In the genomic region with DNA sequence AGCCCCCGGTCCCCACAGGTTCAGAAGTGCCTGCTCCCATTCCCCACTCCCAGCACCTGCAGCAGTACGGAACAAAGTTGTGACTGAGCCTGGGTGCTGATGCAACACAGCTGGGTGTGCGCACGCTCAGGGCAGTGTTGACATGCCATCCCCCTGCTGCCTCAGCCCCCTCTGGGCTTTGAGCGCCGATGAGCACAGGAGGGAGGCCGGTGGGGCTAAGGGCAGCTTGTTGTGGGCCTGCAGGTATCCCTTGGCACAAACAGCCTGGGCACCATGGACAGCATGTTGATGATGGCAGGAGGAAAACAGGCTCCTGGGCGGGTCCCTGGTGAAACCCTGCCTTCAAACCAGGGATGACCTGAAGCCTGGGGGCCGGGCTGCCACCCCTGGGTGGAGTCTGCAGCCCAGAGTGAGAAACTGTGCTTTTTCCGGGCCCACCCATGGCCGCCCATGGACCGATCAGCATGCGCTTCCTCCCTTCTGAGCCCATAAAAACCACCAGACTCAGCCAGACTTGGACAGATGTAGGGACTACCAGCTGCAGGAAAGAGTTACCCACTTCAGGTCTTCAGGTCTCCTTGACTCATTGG, we compare ENCODE assay signal across 10 cellular contexts.
"Had no signal": no experiment of that assay in that cellular context is flagged by ENCODE, and none has a peak within 500 bp of the region (broad histone marks: within the 10 kb centered on the region; RNA-seq: fewer than 3 reads in every experiment).

No MANE protein-coding gene starts in this region.

- H3K27ac Mint-ChIP-seq: HFFc6 had no signal

- FAIRE-seq: HTR-8/SVneo had no signal

- H3K4me3 Mint-ChIP-seq: HFFc6 had no signal

- H3K9me3 ChIP-seq: HAP-1 had no signal

- ATAC-seq: HCT116 had no signal

- H3K4me2 ChIP-seq: KMS-11 had no signal

- H3K9ac ChIP-seq: GM23248, KMS-11 had no signal

- H3K27ac ChIP-seq: GM23248, KMS-11 had no signal

- H3K9me3 Mint-ChIP-seq: HFFc6 had no signal

- H2AFZ ChIP-seq: GM23248 had no signal

- DNase-seq: GM23248, GOT3, H7, HFFc6, IMR-90, KBM-7 had no signal

- H3K4me3 ChIP-seq: GM23248, HAP-1 had no signal

- H3K4me1 ChIP-seq: HAP-1 had no signal

- H3K36me3 ChIP-seq: HAP-1 had no signal
